In the genomic region with DNA sequence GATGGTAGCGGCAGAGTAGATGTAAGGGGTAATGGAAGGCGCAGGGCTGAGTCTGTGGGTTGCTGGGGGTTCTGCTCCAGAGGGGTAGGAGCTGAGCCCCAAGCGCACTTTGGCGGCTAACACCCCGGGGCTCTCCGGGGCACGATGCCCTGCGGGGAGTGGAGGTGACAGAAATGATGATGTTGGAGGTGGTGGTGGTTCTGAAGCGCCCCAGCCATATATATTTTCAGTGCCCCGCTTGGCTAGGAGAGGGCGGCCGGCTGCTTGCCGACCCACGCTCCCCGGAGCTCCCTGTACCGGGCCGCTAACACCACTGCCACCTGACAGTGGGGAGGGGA, we compare ENCODE assay signal across 25 cellular contexts. TPM values are rescaled to one million over a fixed set of nuclear protein-coding genes. Genes with fewer than 3 reads are reported as not detected.
DNase-seq lines count a peak whose midpoint lies in the region; TF ChIP-seq lines count a peak whose summit lies in the region.
"Had no signal": no experiment of that assay in that cellular context is flagged by ENCODE, and none has a peak within 500 bp of the region (broad histone marks: within the 10 kb centered on the region; RNA-seq: fewer than 3 reads in every experiment).

No MANE protein-coding gene starts in this region.

- H3K27ac ChIP-seq in HUES6 (ENCODE audit: low read depth, low read length) (no peak overlapping the region), iPS-20b (ENCODE audit: low read length) (no peak overlapping the region), transverse colon (no peak overlapping the region), Peyer's patch (no peak overlapping the region)
- H3K27ac ChIP-seq: epithelial cell of prostate had no signal

- H3K4me3 ChIP-seq in HUES6 (ENCODE audit: low read depth, low read length): peak overlapping the region; percentile 68
- peak overlapping the region; percentile 83 for H3K4me3 ChIP-seq in choroid plexus epithelial cell (ENCODE audit: low read depth, low read length)
- peak overlapping the region; percentile 44; the same call in 1 of the 2 replicates for H3K4me3 ChIP-seq in iPS-20b (ENCODE audit: low read length)
- no peak overlapping the region for H3K4me3 ChIP-seq in transverse colon
- H3K4me3 ChIP-seq in Peyer's patch: no peak overlapping the region
- H3K4me3 ChIP-seq: MG63 had no signal

- intact Hi-C loops in transverse colon (cut with DNase I; ENCODE audit: low total_unique reads): no loop called here

- WGBS in transverse colon (ENCODE audit: low coverage in 1 of 2), 2 donors: 16 to 38% methylated on average over 8 to 17 of the region's 17 CpGs

- no peak for TF ChIP-seq CTCF in choroid plexus epithelial cell (conservative IDR thresholded peaks at IDR 0.05; ENCODE audit: low read depth, low read length)
- no peak for TF ChIP-seq CTCF in transverse colon (IDR thresholded peaks at IDR 0.05)
- TF ChIP-seq CTCF in GM13977 (IDR thresholded peaks at IDR 0.05; ENCODE audit: extremely low read depth, insufficient read depth, missing control alignments): no peak
- no peak for TF ChIP-seq CTCF in Peyer's patch (IDR thresholded peaks at IDR 0.05)

- TF ChIP-seq EP300 in transverse colon (IDR thresholded peaks at IDR 0.05; ENCODE audit: low read depth): no peak

- in situ Hi-C loops in transverse colon (cut with MboI; ENCODE audit: low pct_ligation_motif_present in 1 of 4, low pct_unique_long_range_greater_than_20kb in 1 of 4, low sequenced_read_pairs in 3 of 4) (no loop called here), GM13977 (cut with MboI; ENCODE audit: low pct_unique_long_range_greater_than_20kb, low sequenced_read_pairs, unreplicated experiment) (no loop called here)

- peaks cover 48% of the 10 kb centered on the region for H3K4me1 ChIP-seq in HUES6 (ENCODE audit: control insufficient read depth, insufficient read depth, low read length)
- peaks cover 14% of the 10 kb centered on the region; the same call in 1 of the 2 replicates for H3K4me1 ChIP-seq in iPS-20b (ENCODE audit: insufficient read depth, low read length)
- H3K4me1 ChIP-seq in transverse colon: peaks cover 0 to 27% (median 19%) of the 10 kb centered on the region in 4 donors
- H3K4me1 ChIP-seq in Peyer's patch: peaks cover 0 to 18% (median 0%) of the 10 kb centered on the region in 4 donors

- H3K9me3 ChIP-seq in HUES6 (ENCODE audit: control insufficient read depth, insufficient read depth, low read depth, low read length): no peaks in the 10 kb centered on the region
- H3K9me3 ChIP-seq in iPS-20b (ENCODE audit: insufficient read depth, low read depth, low read length): no peaks in the 10 kb centered on the region; the same call in 1 of the 2 replicates
- H3K9me3 ChIP-seq in transverse colon: no peaks in the 10 kb centered on the region
- H3K9me3 ChIP-seq in Peyer's patch: peaks cover 0 to 7% (median 1%) of the 10 kb centered on the region in 4 donors
- H3K9me3 ChIP-seq: MG63 had no signal

- DNase-seq in choroid plexus epithelial cell (ENCODE audit: low read depth): no peak
- DNase-seq in retina: peak; percentile 85
- DNase-seq in transverse colon: no peak
- no peak for DNase-seq in GM13977 (ENCODE audit: low spot score)
- no peak for DNase-seq in iPS-NIHi11 (ENCODE audit: low spot score)
- DNase-seq in Peyer's patch: no peak
- DNase-seq: ACHN; activated B cell treated with CpG ODN at 0.5 μM for 24 hours; activated CD4-positive, alpha-beta T cell treated with anti-CD3 and anti-CD28 coated beads, Interleukin-2, amount 50 U/mL, for 4 hours; activated CD8-positive, alpha-beta memory T cell treated with anti-CD3 and anti-CD28 coated beads, Interleukin-2, amount 50 U/mL, for 48 hours; BE2C; DMS53; HCEC 1CT; KBM-7; MG63; NCI-H2029 treated with DMSO at 0.1 percent for 48 hours; NCI-H69; SIG-M5; T-helper 9 cell had no signal

- no peaks in the 10 kb centered on the region for H3K36me3 ChIP-seq in HUES6 (ENCODE audit: control insufficient read depth, insufficient read depth, low read length)
- no peaks in the 10 kb centered on the region for H3K36me3 ChIP-seq in iPS-20b (ENCODE audit: insufficient read depth, low read depth, low read length)
- no peaks in the 10 kb centered on the region for H3K36me3 ChIP-seq in transverse colon
- H3K36me3 ChIP-seq in Peyer's patch: no peaks in the 10 kb centered on the region
- H3K36me3 ChIP-seq: BE2C had no signal

- no peak overlapping the region for H3K9ac ChIP-seq in HUES6 (ENCODE audit: low read length)
- no peak overlapping the region for H3K9ac ChIP-seq in iPS-20b (ENCODE audit: low read depth, low read length)

- H3K27me3 ChIP-seq in HUES6 (ENCODE audit: control insufficient read depth, insufficient read depth, low read length): peaks cover 100% of the 10 kb centered on the region
- H3K27me3 ChIP-seq in iPS-20b (ENCODE audit: insufficient read depth, low read length): peaks cover 100% of the 10 kb centered on the region
- peaks cover 100% of the 10 kb centered on the region for H3K27me3 ChIP-seq in transverse colon
- H3K27me3 ChIP-seq in Peyer's patch: peaks cover 0 to 50% of the 10 kb centered on the region in 2 donors
- H3K27me3 ChIP-seq: MG63 had no signal

- TF ChIP-seq POLR2A in transverse colon (IDR thresholded peaks at IDR 0.05) (no peak), Peyer's patch (IDR thresholded peaks at IDR 0.05) (no peak)

RNA-seq across cellular contexts. Expression of gene ZIC4, which starts 9.7 kb away (rescaled TPM):
- total RNA-seq in transverse colon (not detected), Peyer's patch (not detected)
- total RNA-seq: activated B cell treated with CpG ODN at 0.5 μM for 24 hours; activated T-helper 2 cell treated with anti-CD3 and anti-CD28 coated beads, Interferon-gamma antibody, Interleukin-2, Interleukin-4, amounts not matched to agents 10 μg/mL and 5 μg/mL and 100 μg/mL, durations not matched to agents 14 hours and 24 hours and 36 hours; renal cortical epithelial cell; urinary bladder had no signal

RNA-seq across cellular contexts. Expression of gene ZIC1, which starts 12.5 kb away (rescaled TPM):
- not detected for total RNA-seq in transverse colon
- total RNA-seq in Peyer's patch: 1 to 10 TPM in 3 of 4 donors, not detected in 1; 1.6 to 2.5 (median 1.7) TPM
- total RNA-seq: activated B cell treated with CpG ODN at 0.5 μM for 24 hours; activated T-helper 2 cell treated with anti-CD3 and anti-CD28 coated beads, Interferon-gamma antibody, Interleukin-2, Interleukin-4, amounts not matched to agents 10 μg/mL and 5 μg/mL and 100 μg/mL, durations not matched to agents 14 hours and 24 hours and 36 hours; renal cortical epithelial cell; urinary bladder had no signal

Comparison
In these comparisons a context has a peak if more than half of its experiments do, and no peak if none do; other contexts are left out.
1. H3K4me3 ChIP-seq: peak in HUES6 (single experiment), choroid plexus epithelial cell (single experiment) and iPS-20b (single experiment); none in transverse colon (0 of 4) and Peyer's patch (0 of 4).